ENCODE assay signal across 40 cellular contexts in genomic region chr7:138440460-138440859, GRCh38.
"Had no signal": no experiment of that assay in that cellular context is flagged by ENCODE, and none has a peak within 500 bp of the region (broad histone marks: within the 10 kb centered on the region; RNA-seq: fewer than 3 reads in every experiment).

No MANE protein-coding gene starts in this region.

- ATAC-seq: activated naive CD4-positive, alpha-beta T cell treated with anti-CD3 and anti-CD28 coated beads, Interleukin-2, amount 50 U/mL, for 72 hours; activated naive CD8-positive, alpha-beta T cell treated with anti-CD3 and anti-CD28 coated beads, Interleukin-2, amount 50 U/mL, for 24 hours; activated T-cell treated with anti-CD3 and anti-CD28 coated beads, Interleukin-2, amount 50 U/mL, for 4 hours; activated T-cell treated with anti-CD3 and anti-CD28 coated beads, Interleukin-2, amount 50 U/mL, for 72 hours; activated T-helper 17 cell treated with anti-CD3 and anti-CD28 coated beads, Interleukin-2, amount 50 U/mL, for 72 hours; body of pancreas had no signal

- H3K9me3 ChIP-seq: adrenal gland, ascending aorta, body of pancreas, breast epithelium had no signal

- H3K4me3 ChIP-seq: adrenal gland, ascending aorta, body of pancreas, breast epithelium, cardiac muscle cell had no signal

- H3K27ac Mint-ChIP-seq: activated naive CD4-positive, alpha-beta T cell treated with anti-CD3 and anti-CD28 coated beads for 36 hours; activated naive CD4-positive, alpha-beta T cell treated with anti-CD3 and anti-CD28 coated beads, Interleukin-2, amount 10 ng/mL, durations not matched to agents 7 days and 5 days; activated naive CD4-positive, alpha-beta T cell treated with anti-CD3 and anti-CD28 coated beads, Interleukin-2, amount 50 U/mL, for 24 hours; activated naive CD4-positive, alpha-beta T cell treated with anti-CD3 and anti-CD28 coated beads, Interleukin-2, amount 50 U/mL, for 72 hours; activated naive CD8-positive, alpha-beta T cell; activated naive CD8-positive, alpha-beta T cell treated with anti-CD3 and anti-CD28 coated beads for 36 hours; activated naive CD8-positive, alpha-beta T cell treated with anti-CD3 and anti-CD28 coated beads, Interleukin-2, amount 10 ng/mL, durations not matched to agents 7 days and 5 days; activated naive CD8-positive, alpha-beta T cell treated with anti-CD3 and anti-CD28 coated beads, Interleukin-2, amount 50 U/mL, for 24 hours; activated T-cell treated with anti-CD3 and anti-CD28 coated beads, Interleukin-2, amount 50 U/mL, for 24 hours; activated T-cell treated with anti-CD3 and anti-CD28 coated beads, Interleukin-2, amount 50 U/mL, for 72 hours; activated T-helper 1 cell treated with anti-CD3 and anti-CD28 coated beads, Interleukin-12 subunit alpha, Interleukin-12 subunit beta, Interleukin-2, Interleukin-4 antibody, amounts not matched to agents 30 ng/mL and 10 ng/mL and 1 ng/mL, durations not matched to agents 14 hours and 24 hours and 36 hours; activated T-helper 17 cell treated with anti-CD3 and anti-CD28 coated beads, Interleukin-2, amount 50 U/mL, for 72 hours; activated T-helper 2 cell treated with anti-CD3 and anti-CD28 coated beads, Interferon-gamma antibody, Interleukin-2, Interleukin-4, amounts not matched to agents 10 μg/mL and 5 μg/mL and 100 μg/mL, durations not matched to agents 14 hours and 24 hours and 36 hours; brain had no signal

- H3K4me1 ChIP-seq: adrenal gland, ascending aorta, body of pancreas, breast epithelium had no signal

- DNase-seq: activated effector memory CD4-positive, alpha-beta T cell treated with anti-CD3 and anti-CD28 coated beads, Interleukin-2, amount 50 U/mL, for 16 hours; activated effector memory CD4-positive, alpha-beta T cell treated with Interleukin-2 at 50 U/mL for 16 hours; activated gamma-delta T cell; activated gamma-delta T cell treated with Interleukin-2 at 50 U/mL for 16 hours; activated naive CD4-positive, alpha-beta T cell; activated naive CD4-positive, alpha-beta T cell treated with anti-CD3 and anti-CD28 coated beads for 36 hours; activated naive CD4-positive, alpha-beta T cell treated with anti-CD3 and anti-CD28 coated beads, Interleukin-2, amount 10 ng/mL, durations not matched to agents 7 days and 5 days; activated naive CD4-positive, alpha-beta T cell treated with anti-CD3 and anti-CD28 coated beads, Interleukin-2, amount 50 U/mL, for 16 hours; activated naive CD4-positive, alpha-beta T cell treated with Interleukin-2 at 50 U/mL for 16 hours; activated naive CD8-positive, alpha-beta T cell treated with anti-CD3 and anti-CD28 coated beads for 36 hours; activated naive CD8-positive, alpha-beta T cell treated with anti-CD3 and anti-CD28 coated beads, Interleukin-2, amount 10 ng/mL, durations not matched to agents 7 days and 5 days; activated naive CD8-positive, alpha-beta T cell treated with anti-CD3 and anti-CD28 coated beads, Interleukin-2, amount 50 U/mL, for 24 hours; activated T-cell treated with anti-CD3 and anti-CD28 coated beads, Interleukin-2, amount 50 U/mL, for 1 hour; activated T-cell treated with anti-CD3 and anti-CD28 coated beads, Interleukin-2, amount 50 U/mL, for 24 hours; activated T-cell treated with anti-CD3 and anti-CD28 coated beads, Interleukin-2, amount 50 U/mL, for 4 hours; activated T-cell treated with anti-CD3 and anti-CD28 coated beads, Interleukin-2, amount 50 U/mL, for 48 hours; activated T-cell treated with anti-CD3 and anti-CD28 coated beads, Interleukin-2, amount 50 U/mL, for 72 hours; adrenal gland; amniotic stem cell; amygdala; anterior cingulate cortex; aorta; body of pancreas; brain microvascular endothelial cell; caudate nucleus; central memory CD4-positive, alpha-beta T cell; cerebellar nuclear complex had no signal

- H3K9me3 Mint-ChIP-seq: activated naive CD4-positive, alpha-beta T cell treated with anti-CD3 and anti-CD28 coated beads, Interleukin-2, amount 10 ng/mL, durations not matched to agents 7 days and 5 days; activated naive CD8-positive, alpha-beta T cell treated with anti-CD3 and anti-CD28 coated beads, Interleukin-2, amount 10 ng/mL, durations not matched to agents 7 days and 5 days; activated naive CD8-positive, alpha-beta T cell treated with anti-CD3 and anti-CD28 coated beads, Interleukin-2, amount 50 U/mL, for 24 hours; activated T-helper 1 cell treated with anti-CD3 and anti-CD28 coated beads, Interleukin-12 subunit alpha, Interleukin-12 subunit beta, Interleukin-2, Interleukin-4 antibody, amounts not matched to agents 30 ng/mL and 10 ng/mL and 1 ng/mL, durations not matched to agents 14 hours and 24 hours and 36 hours; activated T-helper 2 cell treated with anti-CD3 and anti-CD28 coated beads, Interferon-gamma antibody, Interleukin-2, Interleukin-4, amounts not matched to agents 10 μg/mL and 5 μg/mL and 100 μg/mL, durations not matched to agents 14 hours and 24 hours and 36 hours; central memory CD8-positive, alpha-beta T cell had no signal

- H3K4me3 Mint-ChIP-seq: activated naive CD4-positive, alpha-beta T cell treated with anti-CD3 and anti-CD28 coated beads for 36 hours; activated naive CD4-positive, alpha-beta T cell treated with anti-CD3 and anti-CD28 coated beads, Interleukin-2, amount 10 ng/mL, durations not matched to agents 7 days and 5 days; activated naive CD4-positive, alpha-beta T cell treated with anti-CD3 and anti-CD28 coated beads, Interleukin-2, amount 50 U/mL, for 24 hours; activated naive CD8-positive, alpha-beta T cell; activated naive CD8-positive, alpha-beta T cell treated with anti-CD3 and anti-CD28 coated beads for 36 hours; activated naive CD8-positive, alpha-beta T cell treated with anti-CD3 and anti-CD28 coated beads, Interleukin-2, amount 10 ng/mL, durations not matched to agents 7 days and 5 days; activated naive CD8-positive, alpha-beta T cell treated with anti-CD3 and anti-CD28 coated beads, Interleukin-2, amount 50 U/mL, for 24 hours; activated T-cell treated with anti-CD3 and anti-CD28 coated beads, Interleukin-2, amount 50 U/mL, for 24 hours; activated T-cell treated with anti-CD3 and anti-CD28 coated beads, Interleukin-2, amount 50 U/mL, for 4 hours; activated T-cell treated with anti-CD3 and anti-CD28 coated beads, Interleukin-2, amount 50 U/mL, for 72 hours; activated T-helper 1 cell treated with anti-CD3 and anti-CD28 coated beads, Interleukin-12 subunit alpha, Interleukin-12 subunit beta, Interleukin-2, Interleukin-4 antibody, amounts not matched to agents 30 ng/mL and 10 ng/mL and 1 ng/mL, durations not matched to agents 14 hours and 24 hours and 36 hours; activated T-helper 17 cell treated with anti-CD3 and anti-CD28 coated beads, Interleukin-2, amount 50 U/mL, for 72 hours; brain; central memory CD8-positive, alpha-beta T cell had no signal

- H3K27ac ChIP-seq: adrenal gland, ascending aorta, body of pancreas, brain microvascular endothelial cell, breast epithelium, cardiac muscle cell had no signal

- H3K36me3 Mint-ChIP-seq: activated naive CD4-positive, alpha-beta T cell treated with anti-CD3 and anti-CD28 coated beads, Interleukin-2, amount 10 ng/mL, durations not matched to agents 7 days and 5 days; activated naive CD4-positive, alpha-beta T cell treated with anti-CD3 and anti-CD28 coated beads, Interleukin-2, amount 50 U/mL, for 24 hours; activated naive CD8-positive, alpha-beta T cell; activated naive CD8-positive, alpha-beta T cell treated with anti-CD3 and anti-CD28 coated beads for 36 hours; activated naive CD8-positive, alpha-beta T cell treated with anti-CD3 and anti-CD28 coated beads, Interleukin-2, amount 10 ng/mL, durations not matched to agents 7 days and 5 days; brain had no signal

- FAIRE-seq: astrocyte, bronchial epithelial cell had no signal

- H3K27me3 Mint-ChIP-seq: activated naive CD4-positive, alpha-beta T cell treated with anti-CD3 and anti-CD28 coated beads, Interleukin-2, amount 50 U/mL, for 24 hours; activated naive CD8-positive, alpha-beta T cell treated with anti-CD3 and anti-CD28 coated beads for 36 hours; brain had no signal

- H3K4me1 Mint-ChIP-seq: activated naive CD4-positive, alpha-beta T cell treated with anti-CD3 and anti-CD28 coated beads, Interleukin-2, amount 10 ng/mL, durations not matched to agents 7 days and 5 days; activated naive CD4-positive, alpha-beta T cell treated with anti-CD3 and anti-CD28 coated beads, Interleukin-2, amount 50 U/mL, for 24 hours; activated naive CD8-positive, alpha-beta T cell treated with anti-CD3 and anti-CD28 coated beads for 36 hours; activated naive CD8-positive, alpha-beta T cell treated with anti-CD3 and anti-CD28 coated beads, Interleukin-2, amount 10 ng/mL, durations not matched to agents 7 days and 5 days; brain; central memory CD8-positive, alpha-beta T cell had no signal

- H3K36me3 ChIP-seq: adrenal gland, ascending aorta, brain microvascular endothelial cell, breast epithelium, cardiac muscle cell had no signal

- H3K27me3 ChIP-seq: adrenal gland, ascending aorta, body of pancreas, brain microvascular endothelial cell, breast epithelium, cardiac muscle cell had no signal
